In the genomic region with DNA sequence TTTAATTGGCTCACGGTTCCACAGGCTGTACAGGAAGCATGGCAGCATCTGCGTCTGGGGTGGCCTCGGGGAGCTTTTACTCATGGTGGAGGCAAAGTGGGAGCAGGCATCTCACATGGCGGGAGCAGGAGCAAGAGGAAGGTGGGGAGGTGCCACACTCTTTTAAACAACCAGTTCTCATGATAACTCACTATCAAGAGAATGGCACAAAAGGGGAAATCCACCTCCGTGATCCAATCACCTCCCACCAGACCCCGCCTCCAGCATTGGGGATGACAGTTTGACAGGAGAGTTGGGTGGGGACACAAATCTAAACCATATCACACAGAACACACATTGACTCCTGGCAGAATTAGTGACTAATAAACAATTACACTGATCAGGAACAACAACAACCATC, we compare ENCODE assay signal across 21 cellular contexts.
DNase-seq lines count a peak whose midpoint lies in the region; ATAC-seq, FAIRE-seq and TF ChIP-seq lines count a peak whose summit lies in the region.
"Had no signal": no experiment of that assay in that cellular context is flagged by ENCODE, and none has a peak within 500 bp of the region (broad histone marks: within the 10 kb centered on the region; RNA-seq: fewer than 3 reads in every experiment).

No MANE protein-coding gene starts in this region.

- peak overlapping the region; percentile 31 for H2BK12ac ChIP-seq in trophoblast cell (ENCODE audit: low read length)

- no peak overlapping the region for H3K9ac ChIP-seq in trophoblast cell (ENCODE audit: low read length)
- H3K9ac ChIP-seq: BLaER1 had no signal

- H4K8ac ChIP-seq in trophoblast cell (ENCODE audit: low read depth, low read length): peak overlapping the region; percentile 48

- H3K79me1 ChIP-seq in trophoblast cell (ENCODE audit: low read length): peaks cover 36% of the 10 kb centered on the region

- no peak overlapping the region for H3K4me3 ChIP-seq in bronchial epithelial cell (ENCODE audit: low read depth, low read length)
- no peak overlapping the region for H3K4me3 ChIP-seq in trophoblast cell (ENCODE audit: low read depth, low read length)
- H3K4me3 ChIP-seq: BLaER1 had no signal

- no CpG with 5 or more reads among the region's 6 CpGs for WGBS in trophoblast cell (ENCODE audit: extremely low coverage, insufficient coverage, insufficient read length)

- H3K27ac ChIP-seq in trophoblast cell (ENCODE audit: low read depth, low read length): peak overlapping the region; percentile 97
- H3K27ac ChIP-seq: BLaER1 had no signal

- no peak overlapping the region for H2AFZ ChIP-seq in trophoblast cell (ENCODE audit: insufficient read depth, low read length, poor library complexity)

- H3K36me3 ChIP-seq in bronchial epithelial cell (ENCODE audit: control insufficient read depth, insufficient read depth, low read length): peaks cover 4% of the 10 kb centered on the region
- H3K36me3 ChIP-seq in trophoblast cell (ENCODE audit: control insufficient read depth in 1 of 2, insufficient read depth in 2 of 2, low read length in 2 of 2): peaks cover 4 to 6% of the 10 kb centered on the region in 2 experiments
- H3K36me3 ChIP-seq: BE2C, BLaER1 had no signal

- peaks cover 31 to 40% of the 10 kb centered on the region in 2 experiments for H3K4me1 ChIP-seq in trophoblast cell (ENCODE audit: control insufficient read depth in 1 of 2, insufficient read depth in 2 of 2, low read length in 2 of 2)
- H3K4me1 ChIP-seq: BE2C had no signal

- no peaks in the 10 kb centered on the region for H3K27me3 ChIP-seq in bronchial epithelial cell (ENCODE audit: control insufficient read depth, insufficient read depth, low read length)
- no peaks in the 10 kb centered on the region for H3K27me3 ChIP-seq in trophoblast cell (ENCODE audit: insufficient read depth, low read length)
- H3K27me3 ChIP-seq: BLaER1 had no signal

- no peak overlapping the region for H3K4me2 ChIP-seq in trophoblast cell (ENCODE audit: low read length)
- H3K4me2 ChIP-seq: BLaER1 had no signal

- H4K91ac ChIP-seq in trophoblast cell (ENCODE audit: low read depth, low read length): peak overlapping the region; percentile 93

- H3K14ac ChIP-seq in trophoblast cell (ENCODE audit: low read length): peak overlapping the region; percentile 18

- H4K12ac ChIP-seq in trophoblast cell (ENCODE audit: low read depth, low read length): no peak overlapping the region

- no peak for ATAC-seq in HG03342 (IDR thresholded peaks at IDR 0.05; ENCODE audit: unreplicated experiment)

- H3K23ac ChIP-seq in trophoblast cell (ENCODE audit: low read length): no peak overlapping the region

- peak overlapping the region; percentile 65 for H2BK120ac ChIP-seq in trophoblast cell (ENCODE audit: insufficient read depth, low read length, poor library complexity)

- DNase-seq in HTR-8/SVneo (ENCODE audit: insufficient read length, low spot score) (no peak), bronchial epithelial cell (ENCODE audit: low read depth) (no peak), trophoblast cell (no peak), DMS 273 (lab: John Stamatoyannopoulos, UW; ENCODE audit: unreplicated experiment) (no peak)
- DNase-seq in stimulated activated CD4-positive, alpha-beta T cell treated with anti-CD3 and anti-CD28 coated beads, Interleukin-4, amount 100 ng/mL, for 1 hour: no peak
- DNase-seq: 8988T; ACHN; BE2C; C1 segment of cervical spinal cord; CD4-positive, alpha-beta memory T cell; CD4-positive, CD25-positive, alpha-beta regulatory T cell; CD8-positive, alpha-beta memory T cell; COR-L47; DMS79 treated with DMSO at 0.1 percent for 48 hours; GF-D8 had no signal

- no peak for TF ChIP-seq CTCF in bronchial epithelial cell (IDR thresholded peaks at IDR 0.05; ENCODE audit: insufficient read depth, low read length, severe bottlenecking)

- H3K9me3 ChIP-seq in trophoblast cell (ENCODE audit: insufficient read depth, low read depth, low read length): no peaks in the 10 kb centered on the region
- H3K9me3 ChIP-seq: BE2C had no signal

- peaks cover 2% of the 10 kb centered on the region for H3K79me2 ChIP-seq in trophoblast cell (ENCODE audit: control insufficient read depth, insufficient read depth, low read length, poor library complexity)

- H3K4ac ChIP-seq in trophoblast cell (ENCODE audit: low read depth, low read length): peak overlapping the region; percentile 43

- H2BK5ac ChIP-seq in trophoblast cell (ENCODE audit: low read depth, low read length, poor library complexity): peak overlapping the region; percentile 82

- peak; percentile 23 for FAIRE-seq in HTR-8/SVneo (lab: Jason Lieb, UNC)
- peak; percentile 81 for FAIRE-seq in bronchial epithelial cell (lab: Jason Lieb, UNC)
- FAIRE-seq: A204.1, G401.6, GM12891, GM19239 had no signal

- peak overlapping the region; percentile 16 for H2AK5ac ChIP-seq in trophoblast cell (ENCODE audit: low read length)

- H3K18ac ChIP-seq in trophoblast cell (ENCODE audit: low read length): peak overlapping the region; percentile 83
